1 cellular context compared by ENCODE assay signal in the genomic region with DNA sequence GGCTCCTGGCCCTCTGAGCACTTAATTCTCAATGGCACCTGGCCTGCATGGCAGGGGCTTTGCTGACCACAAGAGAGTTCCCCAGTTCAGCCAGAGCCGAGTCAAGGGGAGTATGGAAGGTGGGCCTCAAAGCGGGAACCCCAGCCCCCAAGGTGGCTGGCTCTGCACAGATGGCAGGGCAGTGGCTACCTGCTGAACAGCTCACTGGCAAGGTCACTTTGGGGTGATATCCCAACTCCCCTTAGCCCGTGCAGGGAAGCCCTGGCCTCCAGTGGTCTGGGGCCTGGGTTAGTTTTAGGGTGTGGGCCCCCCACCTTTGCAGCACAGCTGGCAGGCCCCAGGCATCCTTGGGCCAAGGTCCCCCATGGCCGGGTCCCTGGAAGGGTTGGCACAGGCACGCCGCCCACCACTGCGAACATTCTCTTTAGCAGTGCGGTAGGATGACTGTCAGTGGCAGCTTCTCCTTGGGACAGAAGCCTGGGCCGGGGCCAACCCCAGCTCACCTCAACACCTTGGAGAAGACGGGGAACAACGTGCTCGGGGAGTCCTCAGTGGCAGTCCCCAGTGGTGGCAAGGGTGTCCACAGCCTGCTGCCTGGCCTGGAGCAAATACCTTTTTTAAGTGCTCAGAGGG.
TF ChIP-seq lines count a peak whose summit lies in the region.

No MANE protein-coding gene starts in this region.

TF ChIP-seq in HepG2, 621 proteins besides CTCF, POLR2A, EP300 and RAD21:
- 0 out of 2 replicates have a peak, but pooled peaks have one; percentile 40 for TF ChIP-seq ZBTB38 (CRISPR knock-in tag; IDR thresholded peaks at IDR 0.05)
- TF ChIP-seq, protein P1, sequence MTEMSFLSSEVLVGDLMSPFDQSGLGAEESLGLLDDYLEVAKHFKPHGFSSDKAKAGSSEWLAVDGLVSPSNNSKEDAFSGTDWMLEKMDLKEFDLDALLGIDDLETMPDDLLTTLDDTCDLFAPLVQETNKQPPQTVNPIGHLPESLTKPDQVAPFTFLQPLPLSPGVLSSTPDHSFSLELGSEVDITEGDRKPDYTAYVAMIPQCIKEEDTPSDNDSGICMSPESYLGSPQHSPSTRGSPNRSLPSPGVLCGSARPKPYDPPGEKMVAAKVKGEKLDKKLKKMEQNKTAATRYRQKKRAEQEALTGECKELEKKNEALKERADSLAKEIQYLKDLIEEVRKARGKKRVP (CRISPR knock-in tag; IDR thresholded peaks at IDR 0.05), result no peak
